27 cellular contexts compared by ENCODE assay signal in genomic region chr22:43835166-43835565, GRCh38. TPM values are rescaled to one million over a fixed set of nuclear protein-coding genes. Genes with fewer than 3 reads are reported as not detected.
"Had no signal": no experiment of that assay in that cellular context is flagged by ENCODE, and none has a peak within 500 bp of the region (broad histone marks: within the 10 kb centered on the region; RNA-seq: fewer than 3 reads in every experiment).

No MANE protein-coding gene starts in this region.

- H3K9ac ChIP-seq: parathyroid adenoma had no signal

- H3K9me3 Mint-ChIP-seq: immature natural killer cell; naive thymus-derived CD4-positive, alpha-beta T cell; neural crest cell; stimulated activated effector memory CD8-positive, alpha-beta T cell treated with anti-CD3 and anti-CD28 coated beads, Interleukin-12 subunit alpha, Interleukin-12 subunit beta, amount 100 ng/mL, for 72 hours had no signal

- H3K27ac ChIP-seq: colonic mucosa, esophagus muscularis mucosa, gastrocnemius medialis, parathyroid adenoma, prostate gland, right lobe of liver, tibial nerve had no signal

- H3K4me3 ChIP-seq: colonic mucosa, esophagus muscularis mucosa, gastrocnemius medialis, prostate gland, right lobe of liver, tibial nerve had no signal

- ATAC-seq: gastrocnemius medialis; left cardiac atrium; left ventricle myocardium superior; naive thymus-derived CD4-positive, alpha-beta T cell; right lobe of liver; stimulated activated effector memory CD8-positive, alpha-beta T cell treated with anti-CD3 and anti-CD28 coated beads, Interleukin-12 subunit alpha, Interleukin-12 subunit beta, amount 100 ng/mL, for 72 hours; stimulated activated naive CD8-positive, alpha-beta T cell treated with anti-CD3 and anti-CD28 coated beads, Interleukin-15, Interleukin-2, amounts not matched to agents 100 U/mL and 50 U/mL, for 24 hours had no signal

- H3K36me3 Mint-ChIP-seq: immature natural killer cell; naive thymus-derived CD4-positive, alpha-beta T cell; stimulated activated effector memory CD8-positive, alpha-beta T cell treated with anti-CD3 and anti-CD28 coated beads, Interleukin-12 subunit alpha, Interleukin-12 subunit beta, amount 100 ng/mL, for 72 hours had no signal

- DNase-seq: cerebellar nuclear complex; colonic mucosa; dermis blood vessel endothelial cell; gastrocnemius medialis; immature natural killer cell; left cardiac atrium; left ventricle myocardium superior; mammary epithelial cell; naive thymus-derived CD4-positive, alpha-beta T cell; occipital lobe; right lobe of liver; stimulated activated CD4-positive, alpha-beta T cell treated with anti-CD3 and anti-CD28 coated beads, Interleukin-4, amount 100 ng/mL, for 1 hour; stimulated activated CD8-positive, alpha-beta memory T cell treated with anti-CD3 and anti-CD28 coated beads, Interleukin-4, amount 100 ng/mL, for 48 hours; stimulated activated naive CD8-positive, alpha-beta T cell treated with anti-CD3 and anti-CD28 coated beads, Interleukin-15, Interleukin-2, amounts not matched to agents 100 U/mL and 50 U/mL, for 24 hours had no signal

- H3K36me3 ChIP-seq: colonic mucosa, esophagus muscularis mucosa, gastrocnemius medialis, prostate gland, right lobe of liver, tibial nerve had no signal

- FAIRE-seq: keratinocyte had no signal

- H2AFZ ChIP-seq: parathyroid adenoma had no signal

- H3K27ac Mint-ChIP-seq: immature natural killer cell; naive thymus-derived CD4-positive, alpha-beta T cell; stimulated activated effector memory CD8-positive, alpha-beta T cell treated with anti-CD3 and anti-CD28 coated beads, Interleukin-12 subunit alpha, Interleukin-12 subunit beta, amount 100 ng/mL, for 72 hours had no signal

- H3K4me1 ChIP-seq: colonic mucosa, gastrocnemius medialis, parathyroid adenoma, prostate gland had no signal

- H3K9me3 ChIP-seq: colonic mucosa, esophagus muscularis mucosa, gastrocnemius medialis, prostate gland, right lobe of liver, tibial nerve had no signal

- H3K4me3 Mint-ChIP-seq: immature natural killer cell; naive thymus-derived CD4-positive, alpha-beta T cell; neural crest cell; stimulated activated effector memory CD8-positive, alpha-beta T cell treated with anti-CD3 and anti-CD28 coated beads, Interleukin-12 subunit alpha, Interleukin-12 subunit beta, amount 100 ng/mL, for 72 hours had no signal

- H3K4me1 Mint-ChIP-seq: immature natural killer cell; neural crest cell; stimulated activated effector memory CD8-positive, alpha-beta T cell treated with anti-CD3 and anti-CD28 coated beads, Interleukin-12 subunit alpha, Interleukin-12 subunit beta, amount 100 ng/mL, for 72 hours had no signal

- H3K27me3 ChIP-seq: colonic mucosa, right lobe of liver, tibial nerve had no signal

RNA-seq across cellular contexts. Expression of gene SULT4A1, which starts 27.1 kb away (rescaled TPM):
- total RNA-seq: dermis blood vessel endothelial cell; fibroblast of villous mesenchyme; gastrocnemius medialis; mononuclear cell; naive thymus-derived CD4-positive, alpha-beta T cell had no signal
- polyA plus RNA-seq: immature natural killer cell; naive thymus-derived CD4-positive, alpha-beta T cell had no signal

RNA-seq across cellular contexts. Expression of gene PNPLA5, which starts 56.6 kb away (rescaled TPM):
- total RNA-seq: cardiac septum; colonic mucosa; dermis blood vessel endothelial cell; esophagus muscularis mucosa; fibroblast of villous mesenchyme; gastrocnemius medialis; left cardiac atrium; left ventricle myocardium superior; mesenteric fat pad; mononuclear cell; naive thymus-derived CD4-positive, alpha-beta T cell; neural crest cell; occipital lobe; prostate gland; renal cortical epithelial cell; tibial nerve; ureter had no signal
- polyA plus RNA-seq: immature natural killer cell; keratinocyte; naive thymus-derived CD4-positive, alpha-beta T cell had no signal
